11 cellular contexts compared by ENCODE assay signal in genomic region chr20:3041818-3042504, GRCh38. TPM values are rescaled to one million over a fixed set of nuclear protein-coding genes. Genes with fewer than 3 reads are reported as not detected.
A peak's percentile ranks its signal among the peaks of the same experiment; 100 is the strongest.
DNase-seq lines count a peak whose midpoint lies in the region; FAIRE-seq and TF ChIP-seq lines count a peak whose summit lies in the region.
"Had no signal": no experiment of that assay in that cellular context is flagged by ENCODE, and none has a peak within 500 bp of the region (broad histone marks: within the 10 kb centered on the region; RNA-seq: fewer than 3 reads in every experiment).

No MANE protein-coding gene starts in this region.

- peak overlapping the region; percentile 71 for H3K4me2 ChIP-seq in astrocyte (ENCODE audit: low read length)

- peaks cover 5% of the 10 kb centered on the region for H3K79me2 ChIP-seq in astrocyte (ENCODE audit: insufficient read depth, low read length)

- H3K36me3 ChIP-seq in astrocyte (ENCODE audit: insufficient read depth, low read length): peaks cover 7% of the 10 kb centered on the region
- peaks cover 28 to 39% (median 33%) of the 10 kb centered on the region in 3 donors for H3K36me3 ChIP-seq in tibial artery
- H3K36me3 ChIP-seq in WERI-Rb-1: peaks cover 38% of the 10 kb centered on the region

- H3K9ac ChIP-seq in astrocyte (ENCODE audit: low read length): no peak overlapping the region

- H3K4me1 ChIP-seq in astrocyte (ENCODE audit: insufficient read depth, low read length) (peaks cover 13% of the 10 kb centered on the region), tibial artery (peaks cover 0 to 35% (median 25%) of the 10 kb centered on the region in 4 donors)

- H3K36me3 Mint-ChIP-seq in activated naive CD8-positive, alpha-beta T cell: no peaks in the 10 kb centered on the region
- H3K36me3 Mint-ChIP-seq in activated naive CD8-positive, alpha-beta T cell treated with anti-CD3 and anti-CD28 coated beads for 36 hours: peaks cover 15% of the 10 kb centered on the region
- H3K36me3 Mint-ChIP-seq in astrocyte (ENCODE audit: low read depth, unreplicated experiment): peaks cover 22% of the 10 kb centered on the region

- peaks cover 8% of the 10 kb centered on the region for H3K4me1 Mint-ChIP-seq in activated naive CD8-positive, alpha-beta T cell (ENCODE audit: low read depth)
- peaks cover 8% of the 10 kb centered on the region for H3K4me1 Mint-ChIP-seq in activated naive CD8-positive, alpha-beta T cell treated with anti-CD3 and anti-CD28 coated beads for 36 hours
- H3K4me1 Mint-ChIP-seq in astrocyte (ENCODE audit: low read depth, unreplicated experiment): peaks cover 8% of the 10 kb centered on the region

- H3K9me3 ChIP-seq in astrocyte (ENCODE audit: insufficient read depth, low read depth, low read length): no peaks in the 10 kb centered on the region
- H3K9me3 ChIP-seq in tibial artery: no peaks in the 10 kb centered on the region
- no peaks in the 10 kb centered on the region for H3K9me3 ChIP-seq in WERI-Rb-1 (ENCODE audit: severe bottlenecking)

- no peak for FAIRE-seq in astrocyte (lab: Jason Lieb, UNC)
- FAIRE-seq: HTR-8/SVneo had no signal

- TF ChIP-seq CTCF in astrocyte (IDR thresholded peaks at IDR 0.05; ENCODE audit: insufficient read depth, low read depth, low read length) (no peak), tibial artery (IDR thresholded peaks at IDR 0.05) (no peak), WERI-Rb-1 (IDR thresholded peaks at IDR 0.05; ENCODE audit: low read depth, low read length) (no peak)

- H3K4me3 ChIP-seq in astrocyte (ENCODE audit: insufficient read depth, low read depth, low read length) (no peak overlapping the region), tibial artery (no peak overlapping the region), WERI-Rb-1 (ENCODE audit: low read depth, low read length) (no peak overlapping the region)

- H3K27ac ChIP-seq in astrocyte (ENCODE audit: low read depth, low read length): no peak overlapping the region
- H3K27ac ChIP-seq in tibial artery: peak overlapping the region; percentile 60 to 68
- no peak overlapping the region for H3K27ac ChIP-seq in WERI-Rb-1

- no peak overlapping the region for H2AFZ ChIP-seq in astrocyte (ENCODE audit: low read depth, low read length)

- H3K27me3 ChIP-seq in astrocyte (ENCODE audit: insufficient read depth, low read length) (no peaks in the 10 kb centered on the region), tibial artery (no peaks in the 10 kb centered on the region), WERI-Rb-1 (ENCODE audit: insufficient read depth, low read depth, severe bottlenecking) (no peaks in the 10 kb centered on the region)

- peak overlapping the region; percentile 25 for H3K27ac Mint-ChIP-seq in activated naive CD8-positive, alpha-beta T cell
- H3K27ac Mint-ChIP-seq in activated naive CD8-positive, alpha-beta T cell treated with anti-CD3 and anti-CD28 coated beads for 36 hours: no peak overlapping the region
- peak overlapping the region; percentile 26 for H3K27ac Mint-ChIP-seq in astrocyte (ENCODE audit: unreplicated experiment)

- no peaks in the 10 kb centered on the region for H3K9me3 Mint-ChIP-seq in activated naive CD8-positive, alpha-beta T cell (ENCODE audit: low read depth)
- no peaks in the 10 kb centered on the region for H3K9me3 Mint-ChIP-seq in activated naive CD8-positive, alpha-beta T cell treated with anti-CD3 and anti-CD28 coated beads for 36 hours
- H3K9me3 Mint-ChIP-seq in astrocyte (ENCODE audit: unreplicated experiment): no peaks in the 10 kb centered on the region

- H4K20me1 ChIP-seq in astrocyte (ENCODE audit: insufficient read depth, low read length): no peaks in the 10 kb centered on the region

- intact Hi-C loops in tibial artery (cut with DNase I; ENCODE audit: low total_unique reads): no loop called here

- no peak for DNase-seq in activated naive CD8-positive, alpha-beta T cell treated with anti-CD3 and anti-CD28 coated beads for 36 hours
- DNase-seq in astrocyte (ENCODE audit: low read depth): no peak
- DNase-seq in left kidney (ENCODE audit: low read depth, low spot score): peak; percentile 77
- DNase-seq in tibial artery: no peak
- no peak for DNase-seq in activated CD4-positive, CD25-positive, alpha-beta regulatory T cell (lab: John Stamatoyannopoulos, UW)
- DNase-seq in NCI-H187 (lab: John Stamatoyannopoulos, UW): no peak
- no peak for DNase-seq in WERI-Rb-1
- DNase-seq: Calu3, cerebellar nuclear complex had no signal

- H3K4me3 Mint-ChIP-seq in activated naive CD8-positive, alpha-beta T cell: no peak overlapping the region
- no peak overlapping the region for H3K4me3 Mint-ChIP-seq in activated naive CD8-positive, alpha-beta T cell treated with anti-CD3 and anti-CD28 coated beads for 36 hours
- H3K4me3 Mint-ChIP-seq in astrocyte (ENCODE audit: unreplicated experiment): no peak overlapping the region

- no peaks in the 10 kb centered on the region for H3K27me3 Mint-ChIP-seq in activated naive CD8-positive, alpha-beta T cell
- no peaks in the 10 kb centered on the region for H3K27me3 Mint-ChIP-seq in activated naive CD8-positive, alpha-beta T cell treated with anti-CD3 and anti-CD28 coated beads for 36 hours
- H3K27me3 Mint-ChIP-seq in astrocyte (ENCODE audit: low read depth, unreplicated experiment): no peaks in the 10 kb centered on the region

RNA-seq across cellular contexts. Expression of gene GNRH2, which starts 1.5 kb away (rescaled TPM):
- total RNA-seq in activated naive CD8-positive, alpha-beta T cell treated with anti-CD3 and anti-CD28 coated beads for 36 hours: 1 to 10 TPM in 1 of 2 experiments, under 1 TPM in 1; 0.87 to 1.1 TPM
- total RNA-seq in astrocyte: 0.89 and 1.4 TPM in 2 replicates

RNA-seq across cellular contexts. Expression of gene MRPS26, which starts 3.9 kb away (rescaled TPM):
- 10 to 100 TPM; 70.9 to 72.4 TPM for total RNA-seq in activated naive CD8-positive, alpha-beta T cell treated with anti-CD3 and anti-CD28 coated beads for 36 hours
- 27.3 and 29.0 TPM in 2 replicates for total RNA-seq in astrocyte

RNA-seq across cellular contexts. Expression of gene OXT, which starts 29.5 kb away (rescaled TPM):
- total RNA-seq in activated naive CD8-positive, alpha-beta T cell treated with anti-CD3 and anti-CD28 coated beads for 36 hours: under 1 TPM in 1 of 2 experiments, not detected in 1; 0.47 TPM
- total RNA-seq in astrocyte: not detected in 2 replicates
- total RNA-seq: Calu3 had no signal

RNA-seq across cellular contexts. Expression of gene AVP, which starts 42.6 kb away (rescaled TPM):
- total RNA-seq in activated naive CD8-positive, alpha-beta T cell treated with anti-CD3 and anti-CD28 coated beads for 36 hours: not detected
- not detected in 2 replicates for total RNA-seq in astrocyte
- total RNA-seq: Calu3 had no signal

Comparison
In these comparisons a context has a peak if more than half of its experiments do, and no peak if none do; other contexts are left out.
1. H3K27ac ChIP-seq: peak in tibial artery (2 of 2); none in astrocyte (single experiment) and WERI-Rb-1 (single experiment).